ENCODE assay signal across 1 cellular context in the genomic region with DNA sequence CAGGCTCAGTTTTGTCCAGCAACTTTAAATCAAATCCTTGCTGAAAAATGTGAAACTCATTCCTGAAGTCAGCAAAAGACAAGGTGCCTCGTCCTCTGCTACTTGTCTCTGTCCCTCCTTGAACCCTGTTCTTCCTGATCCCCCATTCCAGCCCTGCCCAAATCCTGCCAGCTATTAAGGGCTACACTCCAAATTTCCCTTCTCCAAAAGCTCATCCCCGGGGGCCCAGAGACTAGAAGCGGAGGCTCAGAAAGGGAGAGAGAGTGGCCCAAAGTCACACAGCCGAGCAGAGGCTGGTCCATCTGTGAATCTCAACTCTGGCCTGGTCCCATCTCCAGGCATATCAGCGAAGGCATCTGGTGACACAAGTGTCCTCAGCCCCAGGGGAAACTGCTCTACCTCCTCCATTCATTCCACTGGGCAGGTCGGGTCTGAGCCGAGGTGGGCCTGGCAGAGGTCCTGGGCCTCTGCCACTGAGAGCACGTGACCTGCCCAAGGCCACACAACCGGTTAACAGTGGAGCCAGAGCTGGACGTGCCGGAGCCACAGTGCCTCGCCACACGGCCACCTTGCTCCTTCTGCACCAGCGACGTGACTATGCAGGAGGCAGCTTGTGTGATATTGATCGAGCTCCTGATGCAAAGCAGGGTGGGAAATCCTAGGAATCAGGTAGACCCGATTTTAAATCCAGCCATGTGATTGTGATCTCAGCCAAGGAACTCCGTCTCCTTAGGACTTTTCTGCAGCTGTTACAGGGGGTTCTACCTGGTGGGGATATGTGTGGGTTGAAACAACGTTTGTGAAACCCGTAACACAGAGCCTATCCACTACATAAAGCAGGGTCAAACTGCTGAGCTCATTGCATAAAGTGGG.
TF ChIP-seq lines count a peak whose summit lies in the region.

No MANE protein-coding gene starts in this region.

TF ChIP-seq in H1, 55 proteins besides CTCF, POLR2A, EP300 and RAD21:
- no peak for TF ChIP-seq ZNF274 (IDR thresholded peaks at IDR 0.05; ENCODE audit: borderline replicate concordance, extremely low read depth, low read length)
- no peak for TF ChIP-seq HDAC2 (IDR thresholded peaks at IDR 0.05; ENCODE audit: borderline replicate concordance in 1 of 2, low read depth in 2 of 2, low read length in 2 of 2)
- no peak for TF ChIP-seq GTF2F1 (IDR thresholded peaks at IDR 0.05; ENCODE audit: borderline replicate concordance, low read depth, low read length)
- no peak for TF ChIP-seq NANOG (IDR thresholded peaks at IDR 0.05; ENCODE audit: insufficient read depth, low read depth, low read length, poor library complexity, severe bottlenecking)
- TF ChIP-seq TBP (IDR thresholded peaks at IDR 0.05; ENCODE audit: low read depth, low read length) = no peak
- TF ChIP-seq MAFK (IDR thresholded peaks at IDR 0.05; ENCODE audit: low read depth, low read length) = no peak
- no peak for TF ChIP-seq SIN3A (conservative IDR thresholded peaks at IDR 0.05 in 1 of 2, IDR thresholded peaks at IDR 0.05 in 1 of 2; ENCODE audit: low read depth in 1 of 2, low read length in 2 of 2)
- no peak for TF ChIP-seq CBX5 (IDR thresholded peaks at IDR 0.05; ENCODE audit: low read depth, low read length)
- TF ChIP-seq NRF1 (IDR thresholded peaks at IDR 0.05; ENCODE audit: low read depth, low read length) = no peak
- TF ChIP-seq, protein P1, sequence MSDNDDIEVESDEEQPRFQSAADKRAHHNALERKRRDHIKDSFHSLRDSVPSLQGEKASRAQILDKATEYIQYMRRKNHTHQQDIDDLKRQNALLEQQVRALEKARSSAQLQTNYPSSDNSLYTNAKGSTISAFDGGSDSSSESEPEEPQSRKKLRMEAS (IDR thresholded peaks at IDR 0.05) = no peak
- TF ChIP-seq POLR2AphosphoS5 (IDR thresholded peaks at IDR 0.05; ENCODE audit: low read depth, low read length) = no peak
- no peak for TF ChIP-seq SIX5 (IDR thresholded peaks at IDR 0.05; ENCODE audit: low read depth, low read length)
- no peak for TF ChIP-seq ASH2L (IDR thresholded peaks at IDR 0.05; ENCODE audit: low read length)
- TF ChIP-seq RBBP5 (IDR thresholded peaks at IDR 0.05; ENCODE audit: borderline replicate concordance, low read depth, low read length) = no peak
- TF ChIP-seq, protein P2, sequence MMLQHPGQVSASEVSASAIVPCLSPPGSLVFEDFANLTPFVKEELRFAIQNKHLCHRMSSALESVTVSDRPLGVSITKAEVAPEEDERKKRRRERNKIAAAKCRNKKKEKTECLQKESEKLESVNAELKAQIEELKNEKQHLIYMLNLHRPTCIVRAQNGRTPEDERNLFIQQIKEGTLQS (IDR thresholded peaks at IDR 0.05; ENCODE audit: insufficient read depth, low read depth, low read length) = no peak
- TF ChIP-seq TCF12 (IDR thresholded peaks at IDR 0.05; ENCODE audit: low read depth, low read length) = no peak
